ENCODE assay signal across 19 cellular contexts in genomic region chr16:66569131-66569530, GRCh38. TPM values are rescaled to one million over a fixed set of nuclear protein-coding genes. Genes with fewer than 3 reads are reported as not detected.
A peak's percentile ranks its signal among the peaks of the same experiment; 100 is the strongest.
DNase-seq lines count a peak whose midpoint lies in the region; ATAC-seq and TF ChIP-seq lines count a peak whose summit lies in the region.
"Had no signal": no experiment of that assay in that cellular context is flagged by ENCODE, and none has a peak within 500 bp of the region (broad histone marks: within the 10 kb centered on the region; RNA-seq: fewer than 3 reads in every experiment).

No MANE protein-coding gene starts in this region.

- H3K9me2 ChIP-seq in MM.1S (replicated peaks; ENCODE audit: insufficient read depth, low read length), result no peaks in the 10 kb centered on the region

- no peak for ATAC-seq in GM21381 (IDR thresholded peaks at IDR 0.05; ENCODE audit: unreplicated experiment)
- ATAC-seq: activated T-helper 17 cell treated with anti-CD3 and anti-CD28 coated beads, Interleukin-2, amount 50 U/mL, for 72 hours; stimulated activated naive CD8-positive, alpha-beta T cell treated with anti-CD3 and anti-CD28 coated beads, Interleukin-15, Interleukin-2, amounts not matched to agents 100 U/mL and 50 U/mL, for 24 hours had no signal

- H3K9me3 ChIP-seq in SJSA1 (replicated peaks) (no peaks in the 10 kb centered on the region), MM.1S (replicated peaks; ENCODE audit: insufficient read depth, low read length) (no peaks in the 10 kb centered on the region)
- H3K9me3 ChIP-seq: spleen had no signal

- no peak overlapping the region for H2AFZ ChIP-seq in MM.1S (ENCODE audit: low read length)

- DNase-seq in EL, result peak; percentile 53
- peak in 1 of 2 experiments; percentile 61 for DNase-seq in SJSA1 (ENCODE audit: low read depth in 1 of 2, low spot score in 2 of 2)
- peak; percentile 57 for DNase-seq in fibroblast of gingiva (ENCODE audit: low read depth)
- DNase-seq in skeletal muscle cell (ENCODE audit: low read depth), result peak; percentile 33
- no peak for DNase-seq in RKO (ENCODE audit: low spot score)
- DNase-seq in MM.1S, result no peak
- DNase-seq: activated CD4-positive, alpha-beta memory T cell treated with anti-CD3 and anti-CD28 coated beads, Interleukin-2, amount 10 ng/mL, durations not matched to agents 7 days and 5 days; anterior cingulate cortex; CD4-positive, alpha-beta memory T cell; dorsolateral prefrontal cortex; Karpas-422; midbrain; NCI-H187 treated with DMSO at 0.1 percent for 48 hours; NCI-H510A treated with DMSO at 0.1 percent for 48 hours; spleen; stimulated activated naive CD8-positive, alpha-beta T cell treated with anti-CD3 and anti-CD28 coated beads, Interleukin-15, Interleukin-2, amounts not matched to agents 100 U/mL and 50 U/mL, for 24 hours had no signal

- H3K4me2 ChIP-seq in MM.1S (ENCODE audit: low read depth, low read length), result no peak overlapping the region

- peak overlapping the region; percentile 33; the same call in 1 of the 2 replicates for H3K27ac ChIP-seq in SJSA1
- no peak overlapping the region for H3K27ac ChIP-seq in MM.1S (ENCODE audit: low read length)
- H3K27ac ChIP-seq: dorsolateral prefrontal cortex, spleen had no signal

- TF ChIP-seq CTCF in MM.1S (IDR thresholded peaks at IDR 0.05; ENCODE audit: low read length), result no peak

- no peak overlapping the region for H3K4me3 ChIP-seq in SJSA1
- no peak overlapping the region for H3K4me3 ChIP-seq in skeletal muscle cell (ENCODE audit: low read depth, low read length)
- H3K4me3 ChIP-seq in MM.1S (ENCODE audit: low read length), result no peak overlapping the region
- H3K4me3 ChIP-seq: dorsolateral prefrontal cortex, spleen had no signal

- no peaks in the 10 kb centered on the region for H4K20me1 ChIP-seq in MM.1S (ENCODE audit: insufficient read depth, low read length)

- H3K79me2 ChIP-seq in MM.1S (ENCODE audit: low read length), result peaks cover 19% of the 10 kb centered on the region

- H3K9ac ChIP-seq in MM.1S (ENCODE audit: low read length), result no peak overlapping the region

- H3K4me1 ChIP-seq in SJSA1 (replicated peaks), result peaks cover 24% of the 10 kb centered on the region
- no peaks in the 10 kb centered on the region for H3K4me1 ChIP-seq in MM.1S (ENCODE audit: low read length)

- 0 out of 2 replicates have a peak, but pooled peaks cover 5% of the 10 kb centered on the region for H3F3A ChIP-seq in MM.1S (ENCODE audit: insufficient read depth, low read length)

- H3K27me3 ChIP-seq in SJSA1 (replicated peaks) (no peaks in the 10 kb centered on the region), MM.1S (replicated peaks; ENCODE audit: insufficient read depth, low read length) (no peaks in the 10 kb centered on the region)
- H3K27me3 ChIP-seq: dorsolateral prefrontal cortex, spleen had no signal

- H3K36me3 ChIP-seq in SJSA1, result peaks cover 24% of the 10 kb centered on the region
- peaks cover 9% of the 10 kb centered on the region; the same call in 1 of the 2 replicates for H3K36me3 ChIP-seq in MM.1S (replicated peaks; ENCODE audit: insufficient read depth, low read length)

RNA-seq across cellular contexts. Expression of gene CMTM1, which starts 2.9 kb away (rescaled TPM):
- total RNA-seq in SJSA1 (2014; rRNA removed; shearing (Covaris generic)), result 3.5 and 5.4 TPM in 2 replicates

RNA-seq across cellular contexts. Expression of gene CMTM2, which starts 10.1 kb away (rescaled TPM):
- total RNA-seq in SJSA1 (2014; rRNA removed; shearing (Covaris generic)), result 1.6 TPM in 1 of 2 replicates, not detected in the other
- total RNA-seq: G401 had no signal

RNA-seq across cellular contexts. Expression of gene CKLF, which starts 16.8 kb away (rescaled TPM):
- total RNA-seq in SJSA1 (2014; rRNA removed; shearing (Covaris generic)), result 124 and 134 TPM in 2 replicates

RNA-seq across cellular contexts. Expression of gene TK2, which starts 19.2 kb away (rescaled TPM):
- total RNA-seq in SJSA1 (2014; rRNA removed; shearing (Covaris generic)), result 26.2 and 28.9 TPM in 2 replicates

RNA-seq across cellular contexts. Expression of gene CMTM3, which starts 35.4 kb away (rescaled TPM):
- 13.6 and 18.9 TPM in 2 replicates for total RNA-seq in SJSA1 (2014; rRNA removed; shearing (Covaris generic))

Comparison
In these comparisons a context has a peak if more than half of its experiments do, and no peak if none do; other contexts are left out.
1. DNase-seq: peak in EL (single experiment), fibroblast of gingiva (single experiment) and skeletal muscle cell (single experiment); none in RKO (single experiment) and MM.1S (single experiment).